In genomic region chr16:70428178-70428998, GRCh38 we compare ENCODE assay signal across 1 cellular context.
TF ChIP-seq lines count a peak whose summit lies in the region.

No MANE protein-coding gene starts in this region.

TF ChIP-seq in K562, 482 proteins besides CTCF, POLR2A, EP300 and RAD21 (continued from another document and continues in another):
- peak; percentile 55; the same call in 1 of the 2 replicates for TF ChIP-seq AFF4 (CRISPR knock-in tag; IDR thresholded peaks at IDR 0.05)
- TF ChIP-seq ELF1 (tag; IDR thresholded peaks at IDR 0.05), result peak; percentile 70; the same call in 1 of the 2 replicates
- TF ChIP-seq NR4A1 (CRISPR knock-in tag; IDR thresholded peaks at IDR 0.05), result no peak
- peak; percentile 81 for TF ChIP-seq NR4A1 (tag; IDR thresholded peaks at IDR 0.05)
- no peak for TF ChIP-seq IRF2 (CRISPR knock-in tag; IDR thresholded peaks at IDR 0.05)
- TF ChIP-seq MEF2A (IDR thresholded peaks at IDR 0.05; ENCODE audit: control insufficient read depth, low read depth, low read length), result peak; percentile 61; the same call in 1 of the 2 replicates
- no peak for TF ChIP-seq MIER1 (IDR thresholded peaks at IDR 0.05; ENCODE audit: low read depth)
- TF ChIP-seq FUS (optimal IDR thresholded peaks at IDR 0.05; ENCODE audit: low read depth, low read length), result no peak
- no peak for TF ChIP-seq SNAPC5 (CRISPR knock-in tag; IDR thresholded peaks at IDR 0.05)
- TF ChIP-seq MTA3 (IDR thresholded peaks at IDR 0.05; ENCODE audit: borderline replicate concordance), result peak; percentile 95
- no peak for TF ChIP-seq ZNF282 (CRISPR knock-in tag; IDR thresholded peaks at IDR 0.05)
- TF ChIP-seq PHF8 (IDR thresholded peaks at IDR 0.05; ENCODE audit: borderline replicate concordance, low read length), result no peak
- peak; percentile 99 for TF ChIP-seq ZBTB7A (IDR thresholded peaks at IDR 0.05; ENCODE audit: borderline replicate concordance, control insufficient read depth, low read depth, low read length)
- TF ChIP-seq ZSCAN32 (CRISPR knock-in tag; IDR thresholded peaks at IDR 0.05), result no peak
- TF ChIP-seq ZNF75A (CRISPR knock-in tag; IDR thresholded peaks at IDR 0.05), result 0 out of 2 replicates have a peak, but pooled peaks have one; percentile 21
- TF ChIP-seq MGA (IDR thresholded peaks at IDR 0.05), result no peak; the same call in 1 of the 2 replicates
- TF ChIP-seq ZNF239 (CRISPR knock-in tag; IDR thresholded peaks at IDR 0.05), result peak; percentile 48; the same call in 1 of the 2 replicates
- peak; percentile 56; the same call in 1 of the 2 replicates for TF ChIP-seq THRB (CRISPR knock-in tag; conservative IDR thresholded peaks at IDR 0.05)
- TF ChIP-seq CEBPZ (IDR thresholded peaks at IDR 0.05; ENCODE audit: borderline replicate concordance, low read depth, low read length), result no peak
- no peak for TF ChIP-seq KAT7 (CRISPR knock-in tag; IDR thresholded peaks at IDR 0.05; ENCODE audit: borderline replicate concordance)
- no peak for TF ChIP-seq STAG1 (CRISPR knock-in tag; IDR thresholded peaks at IDR 0.05; ENCODE audit: borderline replicate concordance)
- no peak for TF ChIP-seq DIDO1 (tag; IDR thresholded peaks at IDR 0.05; ENCODE audit: low read depth)
- no peak for TF ChIP-seq BRF2 (IDR thresholded peaks at IDR 0.05; ENCODE audit: borderline replicate concordance, insufficient read depth, insufficient read length)
- TF ChIP-seq SMARCA5 (IDR thresholded peaks at IDR 0.05), result no peak
- TF ChIP-seq ZBTB8A (IDR thresholded peaks at IDR 0.05; ENCODE audit: partially characterized antibody), result no peak
- peak in 1 of 2 experiments; percentile 96; a peak in 2 of 4 replicates for TF ChIP-seq ZMIZ1 (IDR thresholded peaks at IDR 0.05; ENCODE audit: low read depth in 2 of 2, low read length in 2 of 2)
- TF ChIP-seq MCM2 (IDR thresholded peaks at IDR 0.05; ENCODE audit: low read depth), result no peak
- TF ChIP-seq BMI1 (IDR thresholded peaks at IDR 0.05; ENCODE audit: low read length), result no peak
- TF ChIP-seq FOSL1 (tag; conservative IDR thresholded peaks at IDR 0.05), result peak; percentile 92
- TF ChIP-seq DACH1 (IDR thresholded peaks at IDR 0.05; ENCODE audit: partially characterized antibody), result peak; percentile 100
- TF ChIP-seq CBX8 (IDR thresholded peaks at IDR 0.05; ENCODE audit: borderline replicate concordance, extremely low read depth, low read depth, low read length, poor library complexity, severe bottlenecking), result no peak
- peak; percentile 97 for TF ChIP-seq SMARCA4 (IDR thresholded peaks at IDR 0.05)
- TF ChIP-seq TBP (optimal IDR thresholded peaks at IDR 0.05; ENCODE audit: low read depth, low read length), result peak; percentile 10
